Comparison of ENCODE assay signal across 12 cellular contexts in genomic region chr16:67391424-67392300, GRCh38. TPM values are rescaled to one million over a fixed set of nuclear protein-coding genes. Genes with fewer than 3 reads are reported as not detected.
A peak's percentile ranks its signal among the peaks of the same experiment; 100 is the strongest.
DNase-seq lines count a peak whose midpoint lies in the region; ATAC-seq and TF ChIP-seq lines count a peak whose summit lies in the region.
"Had no signal": no experiment of that assay in that cellular context is flagged by ENCODE, and none has a peak within 500 bp of the region (broad histone marks: within the 10 kb centered on the region; RNA-seq: fewer than 3 reads in every experiment).

No MANE protein-coding gene starts in this region.

- ATAC-seq in GM18909 (IDR thresholded peaks at IDR 0.05; ENCODE audit: poor library complexity, unreplicated experiment) (no peak), HG02973 (IDR thresholded peaks at IDR 0.05; ENCODE audit: unreplicated experiment) (no peak)

- no peaks in the 10 kb centered on the region for H3K9me3 ChIP-seq in breast epithelium
- no peaks in the 10 kb centered on the region for H3K9me3 ChIP-seq in vagina

- TF ChIP-seq POLR2A in breast epithelium (IDR thresholded peaks at IDR 0.05) (no peak), vagina (IDR thresholded peaks at IDR 0.05) (no peak)

- peak overlapping the region; percentile 44 for H3K27ac Mint-ChIP-seq in MCF 10A (ENCODE audit: low read depth, unreplicated experiment)

- CTCF ChIA-PET in MCF 10A (lab: Yijun Ruan, JAX) = interaction anchor here (0.9 kb wide), 1 partner anchor 131 kb away, joined by 4 read pairs; no protein-coding TSS in a partner anchor

- intact Hi-C loops in MCF 10A (cut with micrococcal nuclease) (no loop called here), breast epithelium (cut with DNase I; ENCODE audit: low total_unique reads) (no loop called here), vagina (cut with DNase I) (no loop called here)

- peak overlapping the region in 1 of 2 donors; percentile 82 for H3K27ac ChIP-seq in breast epithelium
- peak overlapping the region; percentile 40 for H3K27ac ChIP-seq in vagina

- peak overlapping the region in 1 of 3 donors; percentile 43 for H3K4me3 ChIP-seq in breast epithelium
- peak overlapping the region; percentile 43 to 62 for H3K4me3 ChIP-seq in vagina

- peaks cover 14% of the 10 kb centered on the region for H3K4me1 Mint-ChIP-seq in MCF 10A (ENCODE audit: insufficient read depth, unreplicated experiment)

- DNase-seq in MCF 10A (ENCODE audit: unreplicated experiment) = no peak
- DNase-seq in breast epithelium (ENCODE audit: low spot score in 2 of 2) = no peak
- DNase-seq in cerebellar cortex (ENCODE audit: low spot score) = peak; percentile 49
- DNase-seq in middle frontal gyrus (ENCODE audit: extremely low spot score, low spot score) = peak; percentile 89
- no peak for DNase-seq in vagina (ENCODE audit: extremely low spot score in 2 of 2)
- DNase-seq in KG1 (lab: John Stamatoyannopoulos, UW) = no peak
- DNase-seq: activated T-cell treated with anti-CD3 and anti-CD28 coated beads, Interleukin-2, amount 50 U/mL, for 1 hour; CD4-positive, alpha-beta memory T cell; dermis blood vessel endothelial cell; stimulated activated CD4-positive, alpha-beta T cell treated with anti-CD3 and anti-CD28 coated beads, Interleukin-15, amount 100 ng/mL, for 24 hours had no signal

- BruUV-seq in MCF 10A (replicated peaks; lab: Mats Ljungman, UMichigan) = no TSS peak

- no peak overlapping the region for H3K4me3 Mint-ChIP-seq in MCF 10A (ENCODE audit: unreplicated experiment)

- POLR2A ChIA-PET in MCF 10A (lab: Yijun Ruan, JAX) = no interaction called here

- H3K36me3 Mint-ChIP-seq in MCF 10A (ENCODE audit: insufficient read depth, unreplicated experiment) = no peaks in the 10 kb centered on the region
- H3K36me3 Mint-ChIP-seq: CD4-positive, alpha-beta memory T cell had no signal

- no peak for TF ChIP-seq CTCF in MCF 10A (IDR thresholded peaks at IDR 0.05; ENCODE audit: unreplicated experiment)
- no peak for TF ChIP-seq CTCF in breast epithelium (IDR thresholded peaks at IDR 0.05)
- no peak for TF ChIP-seq CTCF in vagina (IDR thresholded peaks at IDR 0.05)

- H3K9me3 Mint-ChIP-seq in MCF 10A (ENCODE audit: unreplicated experiment) = no peaks in the 10 kb centered on the region
- H3K9me3 Mint-ChIP-seq: CD4-positive, alpha-beta memory T cell had no signal

- H3K36me3 ChIP-seq in breast epithelium = no peaks in the 10 kb centered on the region
- H3K36me3 ChIP-seq in vagina = no peaks in the 10 kb centered on the region

- H3K4me1 ChIP-seq in breast epithelium (peaks cover 6 to 17% of the 10 kb centered on the region in 2 donors), vagina (peaks cover 57% of the 10 kb centered on the region)

- H3K27me3 Mint-ChIP-seq in MCF 10A (ENCODE audit: insufficient read depth, unreplicated experiment) = peaks cover 1% of the 10 kb centered on the region

- H3K27me3 ChIP-seq in breast epithelium (no peaks in the 10 kb centered on the region), vagina (no peaks in the 10 kb centered on the region)

RNA-seq across cellular contexts. Expression of gene TPPP3, which starts 1.6 kb away (rescaled TPM):
- total RNA-seq in MCF 10A (2022) = not detected in 2 replicates
- total RNA-seq in breast epithelium = 1 to 10 TPM; 1.3 to 6.9 (median 3.6) TPM
- total RNA-seq in vagina = 28.2 TPM
- total RNA-seq: CD4-positive, alpha-beta memory T cell; dermis blood vessel endothelial cell had no signal

RNA-seq across cellular contexts. Expression of gene ZDHHC1, which starts 24.6 kb away (rescaled TPM):
- total RNA-seq in MCF 10A (2022) (5.9 and 7.6 TPM in 2 replicates), breast epithelium (10 to 100 TPM; 17.4 to 20.3 (median 19.3) TPM), vagina (22.3 TPM)
- total RNA-seq: CD4-positive, alpha-beta memory T cell had no signal

RNA-seq across cellular contexts. Expression of gene HSD11B2, which starts 39.3 kb away (rescaled TPM):
- total RNA-seq in MCF 10A (2022) = 0.42 and 0.86 TPM in 2 replicates
- total RNA-seq in breast epithelium = 10 to 100 TPM in 2 of 3 donors, under 1 TPM in 1; 0.32 to 66.9 (median 10.2) TPM
- total RNA-seq in vagina = 30.2 TPM
- total RNA-seq: CD4-positive, alpha-beta memory T cell; dermis blood vessel endothelial cell had no signal

Comparison
In these comparisons a context has a peak if more than half of its experiments do, and no peak if none do; other contexts are left out.
1. DNase-seq: peak in cerebellar cortex (single experiment) and middle frontal gyrus (single experiment); none in MCF 10A (single experiment), breast epithelium (0 of 2), vagina (0 of 2) and KG1 (single experiment).